In genomic region chr17:21129023-21129681, GRCh38 we compare ENCODE assay signal across 8 cellular contexts. TPM values are rescaled to one million over a fixed set of nuclear protein-coding genes. Genes with fewer than 3 reads are reported as not detected.
A peak's percentile ranks its signal among the peaks of the same experiment; 100 is the strongest.
DNase-seq lines count a peak whose midpoint lies in the region; ATAC-seq and TF ChIP-seq lines count a peak whose summit lies in the region.

No MANE protein-coding gene starts in this region.

- no peaks in the 10 kb centered on the region for H3K36me3 ChIP-seq in esophagus squamous epithelium

- H3K27ac Mint-ChIP-seq in activated CD8-positive, alpha-beta T cell treated with anti-CD3 and anti-CD28 coated beads, Interleukin-2, amount 10 ng/mL, durations not matched to agents 7 days and 5 days, result peak overlapping the region; percentile 45
- no peak overlapping the region for H3K27ac Mint-ChIP-seq in activated CD8-positive, alpha-beta T cell treated with anti-CD3 and anti-CD28 coated beads for 36 hours

- peaks cover 11% of the 10 kb centered on the region for H3K36me3 Mint-ChIP-seq in activated CD8-positive, alpha-beta T cell treated with anti-CD3 and anti-CD28 coated beads, Interleukin-2, amount 10 ng/mL, durations not matched to agents 7 days and 5 days (ENCODE audit: low read depth)
- peaks cover 10% of the 10 kb centered on the region for H3K36me3 Mint-ChIP-seq in activated CD8-positive, alpha-beta T cell treated with anti-CD3 and anti-CD28 coated beads for 36 hours (ENCODE audit: low read depth)

- peak overlapping the region; percentile 41 for H3K4me3 Mint-ChIP-seq in activated CD8-positive, alpha-beta T cell treated with anti-CD3 and anti-CD28 coated beads, Interleukin-2, amount 10 ng/mL, durations not matched to agents 7 days and 5 days
- H3K4me3 Mint-ChIP-seq in activated CD8-positive, alpha-beta T cell treated with anti-CD3 and anti-CD28 coated beads for 36 hours, result no peak overlapping the region

- peaks cover 3% of the 10 kb centered on the region for H3K9me3 Mint-ChIP-seq in activated CD8-positive, alpha-beta T cell treated with anti-CD3 and anti-CD28 coated beads, Interleukin-2, amount 10 ng/mL, durations not matched to agents 7 days and 5 days (ENCODE audit: insufficient read depth)
- peaks cover 10% of the 10 kb centered on the region for H3K9me3 Mint-ChIP-seq in activated CD8-positive, alpha-beta T cell treated with anti-CD3 and anti-CD28 coated beads for 36 hours

- no peak overlapping the region for H3K27ac ChIP-seq in esophagus squamous epithelium

- intact Hi-C loops in activated CD8-positive, alpha-beta T cell treated with anti-CD3 and anti-CD28 coated beads for 36 hours (cut with micrococcal nuclease), result loop anchor here (10.0 kb wide), 3 partner anchors 126 to 386 kb away; partner anchors contain the start of genes MAP2K3 and NATD1
- intact Hi-C loops in esophagus squamous epithelium (cut with DNase I), result loop anchor here (10.0 kb wide), 2 partner anchors 86 to 386 kb away; partner anchors contain the start of gene TMEM11

- WGBS in esophagus squamous epithelium, 2 donors, result 56 to 57% methylated on average over 9 of the region's 9 CpGs

- no peaks in the 10 kb centered on the region for H3K27me3 ChIP-seq in esophagus squamous epithelium

- POLR2A ChIA-PET in activated CD8-positive, alpha-beta T cell treated with anti-CD3 and anti-CD28 coated beads, Interleukin-2, amount 10 ng/mL, durations not matched to agents 7 days and 5 days (lab: Charles Lee), result interaction anchor here (1.9 kb wide), 1 partner anchor 84 kb away, joined by 4 read pairs; the partner anchor contains the start of gene TMEM11
- POLR2A ChIA-PET in activated CD8-positive, alpha-beta T cell treated with anti-CD3 and anti-CD28 coated beads for 36 hours (lab: Charles Lee), result no interaction called here

- CTCF ChIA-PET in activated CD8-positive, alpha-beta T cell treated with anti-CD3 and anti-CD28 coated beads, Interleukin-2, amount 10 ng/mL, durations not matched to agents 7 days and 5 days (lab: Charles Lee), result interaction anchor here (0.5 to 3.5 kb wide), 7 partner anchors 10 to 382 kb away, joined by 3 to 21 read pairs (median 4); no protein-coding TSS in a partner anchor
- CTCF ChIA-PET in activated CD8-positive, alpha-beta T cell treated with anti-CD3 and anti-CD28 coated beads for 36 hours (lab: Charles Lee), result interaction anchor here (0.7 to 1.9 kb wide), 6 partner anchors 8 to 84 kb away, joined by 3 to 13 read pairs (median 4); partner anchors contain the start of gene TMEM11

- H3K4me1 Mint-ChIP-seq in activated CD8-positive, alpha-beta T cell treated with anti-CD3 and anti-CD28 coated beads, Interleukin-2, amount 10 ng/mL, durations not matched to agents 7 days and 5 days (ENCODE audit: low read depth), result peaks cover 31% of the 10 kb centered on the region
- H3K4me1 Mint-ChIP-seq in activated CD8-positive, alpha-beta T cell treated with anti-CD3 and anti-CD28 coated beads for 36 hours (ENCODE audit: low read depth), result peaks cover 29% of the 10 kb centered on the region

- ATAC-seq in activated CD8-positive, alpha-beta T cell treated with anti-CD3 and anti-CD28 coated beads, Interleukin-2, amount 10 ng/mL, durations not matched to agents 7 days and 5 days, result no peak
- no peak for ATAC-seq in activated CD8-positive, alpha-beta T cell treated with anti-CD3 and anti-CD28 coated beads for 36 hours

- no peak for TF ChIP-seq POLR2A in esophagus squamous epithelium (IDR thresholded peaks at IDR 0.05)

- no peaks in the 10 kb centered on the region for H3K27me3 Mint-ChIP-seq in activated CD8-positive, alpha-beta T cell treated with anti-CD3 and anti-CD28 coated beads, Interleukin-2, amount 10 ng/mL, durations not matched to agents 7 days and 5 days (ENCODE audit: low read depth)
- no peaks in the 10 kb centered on the region for H3K27me3 Mint-ChIP-seq in activated CD8-positive, alpha-beta T cell treated with anti-CD3 and anti-CD28 coated beads for 36 hours

- peaks cover 8 to 49% (median 13%) of the 10 kb centered on the region in 3 donors for H3K4me1 ChIP-seq in esophagus squamous epithelium

- no peak for TF ChIP-seq CTCF in activated CD8-positive, alpha-beta T cell treated with anti-CD3 and anti-CD28 coated beads for 36 hours (IDR thresholded peaks at IDR 0.05)
- TF ChIP-seq CTCF in esophagus squamous epithelium (IDR thresholded peaks at IDR 0.05) (peak in 5 of 6 experiments; percentile 29 to 56 (median 47)), retinal pigment epithelial cell (conservative IDR thresholded peaks at IDR 0.05; ENCODE audit: low read depth, low read length) (peak; percentile 65)

- DNase-seq in activated CD8-positive, alpha-beta T cell treated with anti-CD3 and anti-CD28 coated beads, Interleukin-2, amount 10 ng/mL, durations not matched to agents 7 days and 5 days, result no peak
- no peak for DNase-seq in activated CD8-positive, alpha-beta T cell treated with anti-CD3 and anti-CD28 coated beads for 36 hours
- DNase-seq in OCI-M1 (lab: John Stamatoyannopoulos, UW), result peak; percentile 26
- no peak for DNase-seq in esophagus squamous epithelium (lab: John Stamatoyannopoulos, UW)
- DNase-seq in retinal pigment epithelial cell (ENCODE audit: low read depth), result no peak
- no peak for DNase-seq in GDM1 (lab: John Stamatoyannopoulos, UW)
- DNase-seq in stimulated activated CD4-positive, alpha-beta T cell treated with anti-CD3 and anti-CD28 coated beads, Interleukin-2, amount 100 ng/mL, for 24 hours, result no peak
- DNase-seq in activated effector memory CD4-positive, alpha-beta T cell treated with Interleukin-2 at 50 U/mL for 16 hours, result no peak

- no peaks in the 10 kb centered on the region for H3K9me3 ChIP-seq in esophagus squamous epithelium

- no peak overlapping the region for H3K4me3 ChIP-seq in esophagus squamous epithelium
- no peak overlapping the region for H3K4me3 ChIP-seq in retinal pigment epithelial cell (ENCODE audit: low read length)

RNA-seq across cellular contexts. Expression of gene DHRS7B, which starts 2.4 kb away (rescaled TPM):
- total RNA-seq in activated CD8-positive, alpha-beta T cell treated with anti-CD3 and anti-CD28 coated beads, Interleukin-2, amount 10 ng/mL, durations not matched to agents 7 days and 5 days, result 10 to 100 TPM; 15.1 to 15.2 TPM
- total RNA-seq in activated CD8-positive, alpha-beta T cell treated with anti-CD3 and anti-CD28 coated beads for 36 hours, result 10 to 100 TPM; 13.5 to 15.3 TPM
- total RNA-seq in esophagus squamous epithelium, result 10 to 100 TPM; 18.8 to 32.4 (median 22.3) TPM
